ENCODE assay signal across 1 cellular context in genomic region chr2:54330226-54331094, GRCh38.
TF ChIP-seq lines count a peak whose summit lies in the region.

No MANE protein-coding gene starts in this region.

TF ChIP-seq in HepG2, 621 proteins besides CTCF, POLR2A, EP300 and RAD21 (continued from another document and continues in another):
- peak; percentile 17; the same call in 1 of the 2 replicates for TF ChIP-seq MLX (CRISPR knock-in tag; IDR thresholded peaks at IDR 0.05)
- TF ChIP-seq CCAR2 (optimal IDR thresholded peaks at IDR 0.05; ENCODE audit: low read depth, low read length) = no peak
- TF ChIP-seq KIAA2018 (CRISPR knock-in tag; IDR thresholded peaks at IDR 0.05; ENCODE audit: borderline replicate concordance) = peak; percentile 76; the same call in 1 of the 2 replicates
- TF ChIP-seq SP1 (IDR thresholded peaks at IDR 0.05) = no peak
- peak; percentile 58 for TF ChIP-seq SP1 (CRISPR knock-in tag; IDR thresholded peaks at IDR 0.05)
- no peak for TF ChIP-seq NR2F6 (IDR thresholded peaks at IDR 0.05)
- peak; percentile 47; the same call in 1 of the 2 replicates for TF ChIP-seq NR2F6 (CRISPR knock-in tag; IDR thresholded peaks at IDR 0.05)
- TF ChIP-seq ZNF691 (CRISPR knock-in tag; IDR thresholded peaks at IDR 0.05; ENCODE audit: borderline replicate concordance, low read depth) = peak; percentile 91; the same call in 1 of the 2 replicates
- no peak for TF ChIP-seq XBP1 (CRISPR knock-in tag; IDR thresholded peaks at IDR 0.05)
- no peak for TF ChIP-seq SCMH1 (CRISPR knock-in tag; IDR thresholded peaks at IDR 0.05; ENCODE audit: borderline replicate concordance)
- TF ChIP-seq NFIC (IDR thresholded peaks at IDR 0.05; ENCODE audit: low read length) = no peak
- no peak for TF ChIP-seq JUNB (CRISPR knock-in tag; IDR thresholded peaks at IDR 0.05; ENCODE audit: borderline replicate concordance)
- peak; percentile 88; the same call in 1 of the 2 replicates for TF ChIP-seq ZNF563 (CRISPR knock-in tag; IDR thresholded peaks at IDR 0.05)
- peak; percentile 63; the same call in 1 of the 2 replicates for TF ChIP-seq CREBL2 (CRISPR knock-in tag; IDR thresholded peaks at IDR 0.05; ENCODE audit: borderline replicate concordance)
- TF ChIP-seq MAX (IDR thresholded peaks at IDR 0.05) = peak; percentile 98
- no peak; the same call in 1 of the 2 replicates for TF ChIP-seq CBX5 (CRISPR knock-in tag; IDR thresholded peaks at IDR 0.05; ENCODE audit: borderline replicate concordance)
- TF ChIP-seq ZHX1 (CRISPR knock-in tag; IDR thresholded peaks at IDR 0.05; ENCODE audit: low read depth) = peak; percentile 60; the same call in 1 of the 2 replicates
- peak; percentile 96 for TF ChIP-seq ERF (CRISPR knock-in tag; IDR thresholded peaks at IDR 0.05)
- peak; percentile 47; the same call in 1 of the 2 replicates for TF ChIP-seq FUBP1 (CRISPR knock-in tag; IDR thresholded peaks at IDR 0.05; ENCODE audit: borderline replicate concordance)
- no peak for TF ChIP-seq NR3C1 (CRISPR knock-in tag; IDR thresholded peaks at IDR 0.05)
- no peak for TF ChIP-seq ZSCAN30 (CRISPR knock-in tag; IDR thresholded peaks at IDR 0.05)
- TF ChIP-seq ZNF296 (CRISPR knock-in tag; conservative IDR thresholded peaks at IDR 0.05) = no peak; the same call in 1 of the 2 replicates
- peak; percentile 85; the same call in 1 of the 2 replicates for TF ChIP-seq ZNF570 (CRISPR knock-in tag; IDR thresholded peaks at IDR 0.05; ENCODE audit: borderline replicate concordance)
- TF ChIP-seq ZNF644 (CRISPR knock-in tag; IDR thresholded peaks at IDR 0.05; ENCODE audit: low read depth) = peak; percentile 60; the same call in 1 of the 2 replicates
- no peak for TF ChIP-seq ZNF354B (CRISPR knock-in tag; IDR thresholded peaks at IDR 0.05)
- TF ChIP-seq SAFB2 (CRISPR knock-in tag; IDR thresholded peaks at IDR 0.05; ENCODE audit: borderline replicate concordance, low read depth) = no peak; the same call in none of the 2 replicates
- TF ChIP-seq ETV6 (CRISPR knock-in tag; conservative IDR thresholded peaks at IDR 0.05) = peak; percentile 90
- no peak for TF ChIP-seq ZBTB34 (CRISPR knock-in tag; IDR thresholded peaks at IDR 0.05)
- TF ChIP-seq ZNF713 (CRISPR knock-in tag; IDR thresholded peaks at IDR 0.05) = 0 out of 2 replicates have a peak, but pooled peaks have one; percentile 45
- TF ChIP-seq GATA4 (IDR thresholded peaks at IDR 0.05; ENCODE audit: borderline replicate concordance, low read depth) = no peak; the same call in 1 of the 2 replicates
- TF ChIP-seq PAXIP1 (CRISPR knock-in tag; conservative IDR thresholded peaks at IDR 0.05) = peak; percentile 40; the same call in 1 of the 2 replicates
- peak; percentile 62; the same call in 1 of the 2 replicates for TF ChIP-seq CCDC6 (CRISPR knock-in tag; IDR thresholded peaks at IDR 0.05)
- TF ChIP-seq EED (CRISPR knock-in tag; IDR thresholded peaks at IDR 0.05) = peak; percentile 84
- TF ChIP-seq GABPB1 (CRISPR knock-in tag; IDR thresholded peaks at IDR 0.05) = peak; percentile 81
- TF ChIP-seq ZNF275 (CRISPR knock-in tag; IDR thresholded peaks at IDR 0.05; ENCODE audit: borderline replicate concordance) = peak; percentile 97
- peak; percentile 96; the same call in 1 of the 2 replicates for TF ChIP-seq PAWR (CRISPR knock-in tag; IDR thresholded peaks at IDR 0.05; ENCODE audit: borderline replicate concordance)
- TF ChIP-seq MAZ (IDR thresholded peaks at IDR 0.05; ENCODE audit: borderline replicate concordance, low read depth, low read length) = peak; percentile 77; the same call in 1 of the 2 replicates
- peak; percentile 77 for TF ChIP-seq MAZ (CRISPR knock-in tag; IDR thresholded peaks at IDR 0.05; ENCODE audit: low read depth)
- peak; percentile 20; the same call in 1 of the 2 replicates for TF ChIP-seq ZFP1 (CRISPR knock-in tag; IDR thresholded peaks at IDR 0.05)
